Comparison of ENCODE assay signal across 9 cellular contexts in genomic region chr5:73119492-73120157, GRCh38. TPM values are rescaled to one million over a fixed set of nuclear protein-coding genes. Genes with fewer than 3 reads are reported as not detected.
DNase-seq lines count a peak whose midpoint lies in the region; ATAC-seq, FAIRE-seq and TF ChIP-seq lines count a peak whose summit lies in the region.
"Had no signal": no experiment of that assay in that cellular context is flagged by ENCODE, and none has a peak within 500 bp of the region (broad histone marks: within the 10 kb centered on the region; RNA-seq: fewer than 3 reads in every experiment).

No MANE protein-coding gene starts in this region.

- no peaks in the 10 kb centered on the region for H3K9me3 ChIP-seq in small intestine (ENCODE audit: control insufficient read depth, low read depth)

- H3K27me3 ChIP-seq in small intestine (ENCODE audit: control insufficient read depth in 2 of 2, insufficient read depth in 2 of 2, low read length in 2 of 2) = peaks cover 0 to 7% of the 10 kb centered on the region in 2 donors

- H3K4me1 Mint-ChIP-seq in HFFc6 (ENCODE audit: low read depth) (peaks cover 52% of the 10 kb centered on the region), MCF 10A (ENCODE audit: insufficient read depth, unreplicated experiment) (peaks cover 19% of the 10 kb centered on the region)

- intact Hi-C loops in MCF 10A (cut with micrococcal nuclease) = no loop called here

- H3K4me3 ChIP-seq in small intestine (ENCODE audit: low read depth in 1 of 2, low read length in 2 of 2) = peak overlapping the region in 1 of 2 donors; percentile 74

- H3K27ac Mint-ChIP-seq in HFFc6 (no peak overlapping the region), MCF 10A (ENCODE audit: low read depth, unreplicated experiment) (no peak overlapping the region)

- peak overlapping the region; percentile 75 for H3K4me3 Mint-ChIP-seq in HFFc6
- H3K4me3 Mint-ChIP-seq in MCF 10A (ENCODE audit: unreplicated experiment) = peak overlapping the region; percentile 50

- CTCF ChIA-PET in MCF 10A (lab: Yijun Ruan, JAX) = interaction anchor here (0.9 kb wide), 1 partner anchor 37 kb away, joined by 4 read pairs; no protein-coding TSS in a partner anchor

- TF ChIP-seq CTCF in HFFc6 (IDR thresholded peaks at IDR 0.05) (no peak), MCF 10A (IDR thresholded peaks at IDR 0.05; ENCODE audit: unreplicated experiment) (no peak)

- H3K27ac ChIP-seq in small intestine (ENCODE audit: low read depth in 1 of 2, low read length in 1 of 2) = peak overlapping the region; percentile 95 to 97

- ATAC-seq in GM18907 (IDR thresholded peaks at IDR 0.05; ENCODE audit: unreplicated experiment) = no peak

- no TSS peak for BruUV-seq in MCF 10A (replicated peaks; lab: Mats Ljungman, UMichigan)

- peaks cover 5 to 9% of the 10 kb centered on the region in 2 donors for H3K4me1 ChIP-seq in small intestine (ENCODE audit: control insufficient read depth in 2 of 2, insufficient read depth in 1 of 2, low read depth in 1 of 2, low read length in 1 of 2)

- H3K9me3 Mint-ChIP-seq in HFFc6 (no peaks in the 10 kb centered on the region), MCF 10A (ENCODE audit: unreplicated experiment) (no peaks in the 10 kb centered on the region)

- H3K27me3 Mint-ChIP-seq in HFFc6 (ENCODE audit: insufficient read depth) (no peaks in the 10 kb centered on the region; the same call in none of the 2 replicates), MCF 10A (ENCODE audit: insufficient read depth, unreplicated experiment) (no peaks in the 10 kb centered on the region)

- 9 to 25% (median 15%) methylated on average over 39 to 40 of the region's 40 CpGs for WGBS in small intestine, 3 donors

- FAIRE-seq in small intestine (lab: Jason Lieb, UNC) = no peak
- FAIRE-seq: TTC549 had no signal

- no peaks in the 10 kb centered on the region for H3K36me3 ChIP-seq in small intestine (ENCODE audit: control insufficient read depth in 2 of 2, insufficient read depth in 2 of 2, low read length in 2 of 2)

- POLR2A ChIA-PET in MCF 10A (lab: Yijun Ruan, JAX) = interaction anchor here (0.6 kb wide), 1 partner anchor 379 kb away, joined by 3 read pairs; no protein-coding TSS in a partner anchor

- no peaks in the 10 kb centered on the region for H3K36me3 Mint-ChIP-seq in HFFc6 (ENCODE audit: low read depth)
- H3K36me3 Mint-ChIP-seq in MCF 10A (ENCODE audit: insufficient read depth, unreplicated experiment) = no peaks in the 10 kb centered on the region

- DNase-seq in HFFc6 (no peak), MCF 10A (ENCODE audit: unreplicated experiment) (peak; percentile 63), kidney tubule cell (ENCODE audit: low spot score) (peak; percentile 98), small intestine (peak; percentile 95), NCI-H2171 (lab: John Stamatoyannopoulos, UW) (no peak), NOMO-1 treated with dmso at 0.1 percent for 144 hours (lab: John Stamatoyannopoulos, UW; ENCODE audit: unreplicated experiment) (no peak), NCI-H1436 (lab: John Stamatoyannopoulos, UW) (no peak)

RNA-seq across cellular contexts. Expression of gene TMEM171, which starts 0.8 kb away (rescaled TPM):
- 1 to 10 TPM; 1.1 to 2.1 (median 1.4) TPM for total RNA-seq in HFFc6 (2021; fragmentation: NEBNext Ultra II Directional; extraction: Animal tissue kit (Norgen Biotek cat#: 25700))
- 0.42 and 0.75 TPM in 2 replicates for total RNA-seq in MCF 10A (2022)
- polyA plus RNA-seq in small intestine = 10 to 100 TPM in 1 of 3 donors, 1 to 10 TPM in 2; 5.1 to 38.1 (median 6.3) TPM

RNA-seq across cellular contexts. Expression of gene TMEM174, which starts 53.4 kb away (rescaled TPM):
- not detected for total RNA-seq in HFFc6 (2021; fragmentation: NEBNext Ultra II Directional; extraction: Animal tissue kit (Norgen Biotek cat#: 25700))
- total RNA-seq in MCF 10A (2022) = not detected in 2 replicates
- polyA plus RNA-seq in small intestine = not detected

Comparison
In these comparisons a context has a peak if more than half of its experiments do, and no peak if none do; other contexts are left out.
1. DNase-seq: peak in MCF 10A (single experiment), kidney tubule cell (single experiment) and small intestine (single experiment); none in HFFc6 (single experiment), NCI-H2171 (single experiment), NOMO-1 treated with dmso at 0.1 percent for 144 hours (single experiment) and NCI-H1436 (single experiment).